8 cellular contexts compared by ENCODE assay signal in genomic region chr6:63274795-63275430, GRCh38. TPM values are rescaled to one million over a fixed set of nuclear protein-coding genes. Genes with fewer than 3 reads are reported as not detected.
"Had no signal": no experiment of that assay in that cellular context is flagged by ENCODE, and none has a peak within 500 bp of the region (broad histone marks: within the 10 kb centered on the region; RNA-seq: fewer than 3 reads in every experiment).

No MANE protein-coding gene starts in this region.

RNA-seq across cellular contexts. Expression of gene LGSN, which starts 44.9 kb away (rescaled TPM):
- total RNA-seq: activated CD4-positive, alpha-beta T cell treated with anti-CD3 and anti-CD28 coated beads for 36 hours; activated CD4-positive, alpha-beta T cell treated with anti-CD3 and anti-CD28 coated beads, Interleukin-2, amount 10 ng/mL, durations not matched to agents 24 days and 14 days; activated CD4-positive, alpha-beta T cell treated with anti-CD3 and anti-CD28 coated beads, Interleukin-2, amount 10 ng/mL, durations not matched to agents 7 days and 5 days; activated CD8-positive, alpha-beta memory T cell treated with anti-CD3 and anti-CD28 coated beads for 36 hours; activated CD8-positive, alpha-beta T cell treated with anti-CD3 and anti-CD28 coated beads for 36 hours; activated CD8-positive, alpha-beta T cell treated with anti-CD3 and anti-CD28 coated beads, Interleukin-2, amount 10 ng/mL, durations not matched to agents 7 days and 5 days; T-helper 1 cell treated with Interleukin-12 subunit alpha and Interleukin-12 subunit beta and Interleukin-4 antibody, amounts not matched to agents 30 ng/mL and 1 ng/mL, for 36 hours; T-helper 17 cell had no signal
